In genomic region chr7:17651296-17651695, GRCh38 we compare ENCODE assay signal across 18 cellular contexts.
DNase-seq lines count a peak whose midpoint lies in the region; ATAC-seq and TF ChIP-seq lines count a peak whose summit lies in the region.
"Had no signal": no experiment of that assay in that cellular context is flagged by ENCODE, and none has a peak within 500 bp of the region (broad histone marks: within the 10 kb centered on the region; RNA-seq: fewer than 3 reads in every experiment).

No MANE protein-coding gene starts in this region.

- H3K27ac ChIP-seq in breast epithelium (peak overlapping the region; percentile 71 to 79), stomach (peak overlapping the region in 3 of 5 donors; percentile 65 to 73 (median 69)), PC-3 (ENCODE audit: low read length) (no peak overlapping the region)

- WGBS in stomach, 5 donors: 69 to 82% (median 74%) methylated on average over 2 of the region's 2 CpGs

- POLR2A ChIA-PET in PC-3 (lab: Charles Lee; ENCODE audit: unreplicated experiment): interaction anchor here (0.6 to 1.2 kb wide), 2 partner anchors 325 to 641 kb away, joined by 3 to 6 read pairs; no protein-coding TSS in a partner anchor
- POLR2A ChIA-PET in GM10248 (lab: Yijun Ruan, JAX): no interaction called here

- H3K36me3 ChIP-seq in breast epithelium: no peaks in the 10 kb centered on the region
- H3K36me3 ChIP-seq in stomach: no peaks in the 10 kb centered on the region
- H3K36me3 ChIP-seq in PC-3 (ENCODE audit: low read depth, low read length): no peaks in the 10 kb centered on the region
- H3K36me3 ChIP-seq: pancreas had no signal

- no peaks in the 10 kb centered on the region for H3F3A ChIP-seq in PC-3 (ENCODE audit: low read length, unreplicated experiment)

- peak; percentile 20 for DNase-seq in HCEC 1CT
- DNase-seq in breast epithelium (ENCODE audit: low spot score in 2 of 2): no peak
- peak; percentile 10 for DNase-seq in inferior parietal cortex (ENCODE audit: extremely low spot score)
- no peak for DNase-seq in stomach
- DNase-seq in NCI-H146 treated with DMSO at 0.1 percent for 48 hours (lab: John Stamatoyannopoulos, UW; ENCODE audit: unreplicated experiment): no peak
- DNase-seq in PC-3: no peak
- no peak for DNase-seq in GM10248 (ENCODE audit: extremely low spot score)
- DNase-seq: DMS79 treated with DMSO at 0.1 percent for 48 hours, immature natural killer cell, naive B cell, NCI-H1694 treated with DMSO at 0.1 percent for 48 hours, pancreas, small intestine had no signal

- H3K4me2 ChIP-seq in PC-3 (ENCODE audit: low read length): no peak overlapping the region

- H3K9me2 ChIP-seq in PC-3 (replicated peaks; ENCODE audit: low read length): no peaks in the 10 kb centered on the region

- intact Hi-C loops in breast epithelium (cut with DNase I; ENCODE audit: low total_unique reads) (no loop called here), stomach (cut with DNase I; ENCODE audit: low total_unique reads) (no loop called here), PC-3 (cut with micrococcal nuclease) (loop anchor here (1.0 kb wide), 1 partner anchor 23 kb away; no protein-coding TSS in a partner anchor)

- no peak overlapping the region for H2AFZ ChIP-seq in PC-3 (ENCODE audit: low read length)

- no peak for TF ChIP-seq EP300 in stomach (IDR thresholded peaks at IDR 0.05)

- no TSS peak for BruUV-seq in PC-3 (replicated peaks; lab: Mats Ljungman, UMichigan)

- H3K4me3 ChIP-seq in breast epithelium (no peak overlapping the region), stomach (no peak overlapping the region), PC-3 (ENCODE audit: low read length) (no peak overlapping the region)
- H3K4me3 ChIP-seq: coronary artery, lung, pancreas had no signal

- H3K27me3 ChIP-seq in breast epithelium (no peaks in the 10 kb centered on the region), stomach (no peaks in the 10 kb centered on the region), PC-3 (ENCODE audit: low read length) (no peaks in the 10 kb centered on the region)
- H3K27me3 ChIP-seq: pancreas had no signal

- peaks cover 4 to 9% of the 10 kb centered on the region in 2 donors for H3K4me1 ChIP-seq in breast epithelium
- peaks cover 0 to 18% (median 5%) of the 10 kb centered on the region in 4 donors for H3K4me1 ChIP-seq in stomach
- peaks cover 15% of the 10 kb centered on the region for H3K4me1 ChIP-seq in PC-3 (ENCODE audit: insufficient read depth, low read length)
- H3K4me1 ChIP-seq: pancreas had no signal

- ATAC-seq in PC-3: no peak
- ATAC-seq in HG03460 (IDR thresholded peaks at IDR 0.05; ENCODE audit: unreplicated experiment): no peak
- ATAC-seq: activated naive CD4-positive, alpha-beta T cell treated with anti-CD3 and anti-CD28 coated beads, Interleukin-2, amount 50 U/mL, for 72 hours; Panc1 had no signal

- no peaks in the 10 kb centered on the region for H4K20me1 ChIP-seq in PC-3 (ENCODE audit: low read length)

- TF ChIP-seq POLR2A in breast epithelium (IDR thresholded peaks at IDR 0.05) (no peak), stomach (IDR thresholded peaks at IDR 0.05) (no peak)

- no peak overlapping the region for H3K9ac ChIP-seq in PC-3 (ENCODE audit: low read length)

- TF ChIP-seq CTCF in breast epithelium (IDR thresholded peaks at IDR 0.05) (no peak), stomach (IDR thresholded peaks at IDR 0.05) (no peak), PC-3 (conservative IDR thresholded peaks at IDR 0.05; ENCODE audit: low read depth, low read length) (no peak), GM10248 (IDR thresholded peaks at IDR 0.05; ENCODE audit: control extremely low read depth, extremely low read depth, low read depth, missing control alignments) (no peak)

- no peaks in the 10 kb centered on the region for H3K9me3 ChIP-seq in breast epithelium
- no peaks in the 10 kb centered on the region for H3K9me3 ChIP-seq in stomach
- no peaks in the 10 kb centered on the region for H3K9me3 ChIP-seq in PC-3 (ENCODE audit: low read length)
- H3K9me3 ChIP-seq: pancreas had no signal

- H3K79me2 ChIP-seq in PC-3 (ENCODE audit: low read length): no peaks in the 10 kb centered on the region

- CTCF ChIA-PET in PC-3 (lab: Charles Lee) (interaction anchor here (0.6 to 1.8 kb wide), 3 partner anchors 30 to 349 kb away, joined by 3 to 9 read pairs (median 6); no protein-coding TSS in a partner anchor), GM10248 (lab: Yijun Ruan, JAX) (interaction anchor here (0.9 to 3.9 kb wide), 8 partner anchors 9 to 733 kb away, joined by 3 to 22 read pairs (median 4); no protein-coding TSS in a partner anchor)

Comparison
In these comparisons a context has a peak if more than half of its experiments do, and no peak if none do; other contexts are left out.
1. DNase-seq: peak in HCEC 1CT (single experiment) and inferior parietal cortex (single experiment); none in breast epithelium (0 of 2), stomach (single experiment), NCI-H146 treated with DMSO at 0.1 percent for 48 hours (single experiment), PC-3 (single experiment) and GM10248 (single experiment).